35 cellular contexts compared by ENCODE assay signal in the genomic region with DNA sequence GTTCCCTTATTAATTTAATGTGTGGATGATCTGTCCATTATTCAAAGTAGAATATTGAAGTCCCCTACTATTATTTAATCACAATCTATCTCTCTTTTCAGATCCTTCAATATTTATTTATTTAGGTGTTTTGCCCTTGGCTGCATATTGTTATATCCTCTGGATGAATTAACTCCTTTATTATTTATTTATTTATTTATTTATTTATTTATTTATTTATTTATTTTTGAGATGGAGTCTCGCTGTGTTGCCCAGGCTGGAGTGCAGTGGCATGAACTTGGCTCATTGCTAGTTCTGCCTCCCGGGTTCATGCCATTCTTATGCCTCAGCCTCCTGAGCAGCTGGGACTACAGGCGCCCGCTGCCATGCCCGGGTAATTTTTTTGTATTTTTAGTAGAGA.
"Had no signal": no experiment of that assay in that cellular context is flagged by ENCODE, and none has a peak within 500 bp of the region (broad histone marks: within the 10 kb centered on the region; RNA-seq: fewer than 3 reads in every experiment).

No MANE protein-coding gene starts in this region.

- H3K9me3 ChIP-seq: MG63 had no signal

- DNase-seq: Karpas-422, Kasumi-1, MG63, MM.1S, MV-4-11, NCI-H1048, NCI-H1092, NCI-H1092 treated with DMSO at 0.1 percent for 48 hours, NCI-H1105, NCI-H1105 treated with DMSO at 0.1 percent for 48 hours, NCI-H1417, NCI-H1417 treated with DMSO at 0.1 percent for 48 hours, NCI-H1436, NCI-H1436 treated with DMSO at 0.1 percent for 48 hours, NCI-H146, NCI-H1694, NCI-H1694 treated with DMSO at 0.1 percent for 48 hours, NCI-H187, NCI-H187 treated with DMSO at 0.1 percent for 48 hours, NCI-H1930, NCI-H2029, NCI-H2029 treated with DMSO at 0.1 percent for 48 hours, NCI-H2081, NCI-H2081 treated with DMSO at 0.1 percent for 48 hours, NCI-H2107, NCI-H2171, NCI-H2171 treated with DMSO at 0.1 percent for 48 hours, NCI-H2227 treated with DMSO at 0.1 percent for 48 hours, NCI-H226, NCI-H345, NCI-H446, NCI-H446 treated with DMSO at 0.1 percent for 48 hours, NCI-H510A, NCI-H510A treated with DMSO at 0.1 percent for 48 hours, NCI-H524 had no signal

- H3K36me3 ChIP-seq: MG63 had no signal

- H3K4me3 ChIP-seq: MG63 had no signal

- H3K27me3 ChIP-seq: MG63 had no signal
